In the genomic region with DNA sequence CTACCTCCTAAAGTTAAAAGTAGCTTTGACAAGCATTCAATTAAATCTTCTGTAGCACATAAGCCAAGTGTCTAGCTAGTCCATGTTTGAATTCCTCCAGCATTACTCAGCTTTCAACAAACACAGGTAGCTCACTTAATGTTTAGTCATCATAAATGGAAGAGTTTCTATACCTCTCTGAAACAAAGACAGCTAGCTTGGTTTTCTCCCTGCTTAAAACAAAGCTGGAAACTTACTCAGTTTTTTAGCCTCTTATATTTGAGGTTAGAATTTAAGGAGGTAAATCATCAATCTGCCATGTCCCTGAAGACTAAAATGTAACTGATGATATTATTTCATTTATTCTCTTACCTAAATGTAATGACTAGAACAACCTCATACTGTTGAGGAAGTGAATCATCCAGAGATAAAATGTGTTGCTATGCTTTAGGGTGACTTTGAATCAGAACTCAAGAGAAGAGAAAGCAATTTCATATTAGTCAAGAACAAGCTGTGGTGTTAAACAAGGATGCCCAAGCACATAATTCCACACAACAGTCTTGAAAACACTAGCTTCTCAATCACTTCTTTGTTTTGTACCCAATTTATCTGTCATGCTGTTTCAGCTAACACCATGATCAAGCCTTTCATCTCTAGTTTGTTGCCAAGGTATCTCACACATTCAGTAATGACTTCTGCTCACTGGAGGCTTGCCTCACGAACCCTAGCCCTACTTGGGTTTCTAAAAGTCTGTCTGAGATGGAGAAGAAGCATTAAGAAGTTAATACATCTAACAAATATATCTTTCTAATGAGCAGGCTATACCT, we compare ENCODE assay signal across 11 cellular contexts.
DNase-seq lines count a peak whose midpoint lies in the region; ATAC-seq and TF ChIP-seq lines count a peak whose summit lies in the region.
"Had no signal": no experiment of that assay in that cellular context is flagged by ENCODE, and none has a peak within 500 bp of the region (broad histone marks: within the 10 kb centered on the region; RNA-seq: fewer than 3 reads in every experiment).

No MANE protein-coding gene starts in this region.

- H3K27me3 ChIP-seq in RWPE2 (ENCODE audit: insufficient read depth, poor library complexity, severe bottlenecking) (no peaks in the 10 kb centered on the region), colonic mucosa (no peaks in the 10 kb centered on the region), HAP-1 (ENCODE audit: low read depth) (no peaks in the 10 kb centered on the region)
- H3K27me3 ChIP-seq: testis had no signal

- peaks cover 11% of the 10 kb centered on the region for H3K4me1 Mint-ChIP-seq in type B pancreatic cell (ENCODE audit: unreplicated experiment)
- H3K4me1 Mint-ChIP-seq: naive B cell had no signal

- in situ Hi-C loops in HAP-1 (cut with MboI; ENCODE audit: low sequenced_read_pairs): no loop called here

- DNase-seq in HT-29 (ENCODE audit: low spot score) (peak; percentile 63), RWPE2 (ENCODE audit: low spot score) (no peak), foreskin fibroblast (peak; percentile 12 to 18), type B pancreatic cell (ENCODE audit: extremely low spot score, unreplicated experiment) (no peak), colonic mucosa (no peak), HAP-1 (ENCODE audit: low spot score in 2 of 2) (no peak)
- DNase-seq: naive B cell, NCI-H2171 treated with DMSO at 0.1 percent for 48 hours, testis had no signal

- H3K36me3 Mint-ChIP-seq in type B pancreatic cell: no peaks in the 10 kb centered on the region
- H3K36me3 Mint-ChIP-seq: activated naive CD4-positive, alpha-beta T cell treated with anti-CD3 and anti-CD28 coated beads, Interleukin-2, amount 50 U/mL, for 72 hours; naive B cell had no signal

- H3K27ac Mint-ChIP-seq in type B pancreatic cell: peak overlapping the region; percentile 54
- H3K27ac Mint-ChIP-seq: activated naive CD4-positive, alpha-beta T cell treated with anti-CD3 and anti-CD28 coated beads, Interleukin-2, amount 50 U/mL, for 72 hours had no signal

- H3K9ac ChIP-seq in colonic mucosa (ENCODE audit: low read depth in 2 of 2, low read length in 2 of 2): no peak overlapping the region

- no peak overlapping the region for H3K4me3 Mint-ChIP-seq in type B pancreatic cell
- H3K4me3 Mint-ChIP-seq: naive B cell had no signal

- H3K36me3 ChIP-seq in RWPE2 (ENCODE audit: low read depth): no peaks in the 10 kb centered on the region
- no peaks in the 10 kb centered on the region for H3K36me3 ChIP-seq in colonic mucosa
- H3K36me3 ChIP-seq in HAP-1 (replicated peaks): no peaks in the 10 kb centered on the region

- H3K4me3 ChIP-seq in RWPE2 (ENCODE audit: severe bottlenecking) (no peak overlapping the region), foreskin fibroblast (ENCODE audit: low read depth in 1 of 2, low read length in 2 of 2) (no peak overlapping the region), colonic mucosa (no peak overlapping the region), HAP-1 (no peak overlapping the region)
- H3K4me3 ChIP-seq: testis had no signal

- ATAC-seq in RWPE2 (ENCODE audit: low read depth) (peak; percentile 99), GM19351 (IDR thresholded peaks at IDR 0.05; ENCODE audit: unreplicated experiment) (no peak)
- ATAC-seq: activated naive CD4-positive, alpha-beta T cell treated with anti-CD3 and anti-CD28 coated beads, Interleukin-2, amount 50 U/mL, for 72 hours had no signal

- H3K27ac ChIP-seq in RWPE2 (ENCODE audit: poor library complexity, severe bottlenecking) (peak overlapping the region; percentile 99), colonic mucosa (no peak overlapping the region)
- H3K27ac ChIP-seq: testis had no signal

- intact Hi-C loops in colonic mucosa (cut with DNase I): no loop called here

- peaks cover 28% of the 10 kb centered on the region for H3K4me1 ChIP-seq in RWPE2 (ENCODE audit: insufficient read depth, poor library complexity, severe bottlenecking)
- no peaks in the 10 kb centered on the region for H3K4me1 ChIP-seq in colonic mucosa
- no peaks in the 10 kb centered on the region for H3K4me1 ChIP-seq in HAP-1
- H3K4me1 ChIP-seq: testis had no signal

- H3K9me3 Mint-ChIP-seq in type B pancreatic cell: no peaks in the 10 kb centered on the region

- H3K9me3 ChIP-seq in RWPE2 (ENCODE audit: severe bottlenecking) (peaks cover 2% of the 10 kb centered on the region), colonic mucosa (no peaks in the 10 kb centered on the region), HAP-1 (no peaks in the 10 kb centered on the region)
- H3K9me3 ChIP-seq: testis had no signal

- TF ChIP-seq CTCF in RWPE2 (IDR thresholded peaks at IDR 0.05; ENCODE audit: poor library complexity, severe bottlenecking) (no peak), foreskin fibroblast (IDR thresholded peaks at IDR 0.05; ENCODE audit: low read depth, low read length) (no peak), type B pancreatic cell (conservative IDR thresholded peaks at IDR 0.05) (no peak), colonic mucosa (IDR thresholded peaks at IDR 0.05) (no peak)

- no peaks in the 10 kb centered on the region for H3K27me3 Mint-ChIP-seq in type B pancreatic cell
- H3K27me3 Mint-ChIP-seq: naive B cell had no signal

Comparison
In these comparisons a context has a peak if more than half of its experiments do, and no peak if none do; other contexts are left out.
1. DNase-seq: peak in HT-29 (single experiment) and foreskin fibroblast (2 of 2); none in RWPE2 (single experiment), type B pancreatic cell (single experiment), colonic mucosa (single experiment) and HAP-1 (0 of 2).